Comparison of ENCODE assay signal across 26 cellular contexts in the genomic region with DNA sequence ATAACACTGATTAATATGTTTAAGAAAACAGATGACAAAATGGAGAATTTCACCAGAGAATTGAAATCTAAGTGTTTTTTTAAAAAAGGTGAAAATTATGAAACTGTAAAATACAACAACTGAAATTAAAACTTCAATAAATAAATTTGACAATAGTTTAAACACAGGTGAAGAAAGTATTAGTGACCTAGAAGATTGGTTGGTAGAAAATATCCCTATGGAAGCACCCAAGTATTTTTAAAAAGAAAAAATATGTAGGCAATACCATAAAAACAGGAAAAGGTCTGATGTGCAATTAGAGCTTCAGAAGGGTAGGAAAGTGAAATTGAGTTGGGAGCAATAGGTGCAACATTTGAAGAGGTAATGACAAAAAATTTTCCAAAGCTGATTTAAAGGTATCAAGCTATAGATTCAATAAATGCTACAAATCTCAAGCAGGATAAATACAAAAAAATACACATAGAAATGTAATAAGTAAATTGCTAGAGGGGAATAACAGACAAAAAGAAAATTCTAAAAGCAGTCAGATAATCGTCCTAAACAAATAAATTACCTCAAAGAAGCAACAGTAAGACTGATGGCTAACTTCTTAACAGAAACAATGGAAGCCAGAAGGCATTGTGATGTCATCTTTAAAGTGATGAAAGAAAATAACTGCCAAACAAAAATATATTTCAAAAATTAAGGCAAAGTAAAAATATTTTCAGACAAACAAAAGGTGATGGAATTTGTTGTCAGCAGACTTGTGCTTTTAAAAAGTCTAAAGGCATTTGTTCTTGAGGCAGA. TPM values are rescaled to one million over a fixed set of nuclear protein-coding genes. Genes with fewer than 3 reads are reported as not detected.
"Had no signal": no experiment of that assay in that cellular context is flagged by ENCODE, and none has a peak within 500 bp of the region (broad histone marks: within the 10 kb centered on the region; RNA-seq: fewer than 3 reads in every experiment).

No MANE protein-coding gene starts in this region.

- H3K9me3 Mint-ChIP-seq: activated CD4-positive, alpha-beta memory T cell treated with anti-CD3 and anti-CD28 coated beads, Interleukin-2, amount 10 ng/mL, durations not matched to agents 7 days and 5 days; activated CD4-positive, alpha-beta T cell treated with anti-CD3 and anti-CD28 coated beads, Interleukin-2, amount 10 ng/mL, durations not matched to agents 7 days and 5 days; activated naive CD4-positive, alpha-beta T cell treated with anti-CD3 and anti-CD28 coated beads, Interleukin-2, amount 10 ng/mL, durations not matched to agents 7 days and 5 days; activated naive CD8-positive, alpha-beta T cell treated with anti-CD3 and anti-CD28 coated beads, Interleukin-2, amount 10 ng/mL, durations not matched to agents 7 days and 5 days; activated T-cell treated with anti-CD3 and anti-CD28 coated beads, Interleukin-2, amount 50 U/mL, for 24 hours; effector memory CD8-positive, alpha-beta T cell; type B pancreatic cell had no signal

- ATAC-seq: effector memory CD8-positive, alpha-beta T cell; gastroesophageal sphincter; stimulated activated naive CD8-positive, alpha-beta T cell treated with anti-CD3 and anti-CD28 coated beads, Interleukin-15, Interleukin-2, amounts not matched to agents 100 U/mL and 50 U/mL, for 24 hours had no signal

- H3K27ac ChIP-seq: ascending aorta, cardiac muscle cell, prostate gland, thoracic aorta, uterus had no signal

- H3K27me3 ChIP-seq: ascending aorta, cardiac muscle cell, gastroesophageal sphincter, uterus had no signal

- H3K27ac Mint-ChIP-seq: activated CD4-positive, alpha-beta memory T cell treated with anti-CD3 and anti-CD28 coated beads, Interleukin-2, amount 10 ng/mL, durations not matched to agents 7 days and 5 days; activated CD4-positive, alpha-beta T cell treated with anti-CD3 and anti-CD28 coated beads, Interleukin-2, amount 10 ng/mL, durations not matched to agents 7 days and 5 days; activated naive CD4-positive, alpha-beta T cell treated with anti-CD3 and anti-CD28 coated beads, Interleukin-2, amount 10 ng/mL, durations not matched to agents 7 days and 5 days; activated naive CD8-positive, alpha-beta T cell treated with anti-CD3 and anti-CD28 coated beads, Interleukin-2, amount 10 ng/mL, durations not matched to agents 7 days and 5 days; activated T-cell treated with anti-CD3 and anti-CD28 coated beads, Interleukin-2, amount 50 U/mL, for 24 hours; brain; effector memory CD8-positive, alpha-beta T cell had no signal

- H3K4me1 Mint-ChIP-seq: activated CD4-positive, alpha-beta memory T cell treated with anti-CD3 and anti-CD28 coated beads, Interleukin-2, amount 10 ng/mL, durations not matched to agents 7 days and 5 days; activated CD4-positive, alpha-beta T cell treated with anti-CD3 and anti-CD28 coated beads, Interleukin-2, amount 10 ng/mL, durations not matched to agents 7 days and 5 days; activated naive CD4-positive, alpha-beta T cell treated with anti-CD3 and anti-CD28 coated beads, Interleukin-2, amount 10 ng/mL, durations not matched to agents 7 days and 5 days; activated naive CD8-positive, alpha-beta T cell treated with anti-CD3 and anti-CD28 coated beads, Interleukin-2, amount 10 ng/mL, durations not matched to agents 7 days and 5 days; brain; nephron had no signal

- H3K4me1 ChIP-seq: ascending aorta, prostate gland, uterus had no signal

- H3K9me3 ChIP-seq: ascending aorta, gastroesophageal sphincter, prostate gland, thoracic aorta, uterus had no signal

- H3K36me3 ChIP-seq: ascending aorta, cardiac muscle cell, gastroesophageal sphincter, prostate gland, thoracic aorta, uterus had no signal

- H3K4me3 ChIP-seq: ascending aorta, cardiac muscle cell, gastroesophageal sphincter, prostate gland, thoracic aorta, uterus had no signal

- H3K36me3 Mint-ChIP-seq: activated naive CD4-positive, alpha-beta T cell treated with anti-CD3 and anti-CD28 coated beads, Interleukin-2, amount 10 ng/mL, durations not matched to agents 7 days and 5 days; activated naive CD8-positive, alpha-beta T cell treated with anti-CD3 and anti-CD28 coated beads, Interleukin-2, amount 10 ng/mL, durations not matched to agents 7 days and 5 days; brain; type B pancreatic cell had no signal

- H3K4me3 Mint-ChIP-seq: activated CD4-positive, alpha-beta memory T cell treated with anti-CD3 and anti-CD28 coated beads, Interleukin-2, amount 10 ng/mL, durations not matched to agents 7 days and 5 days; activated CD4-positive, alpha-beta T cell treated with anti-CD3 and anti-CD28 coated beads, Interleukin-2, amount 10 ng/mL, durations not matched to agents 7 days and 5 days; activated naive CD4-positive, alpha-beta T cell treated with anti-CD3 and anti-CD28 coated beads, Interleukin-2, amount 10 ng/mL, durations not matched to agents 7 days and 5 days; activated naive CD8-positive, alpha-beta T cell treated with anti-CD3 and anti-CD28 coated beads, Interleukin-2, amount 10 ng/mL, durations not matched to agents 7 days and 5 days; activated T-cell treated with anti-CD3 and anti-CD28 coated beads, Interleukin-2, amount 50 U/mL, for 24 hours; brain; effector memory CD8-positive, alpha-beta T cell; nephron; type B pancreatic cell had no signal

- DNase-seq: activated CD4-positive, alpha-beta memory T cell treated with anti-CD3 and anti-CD28 coated beads, Interleukin-2, amount 10 ng/mL, durations not matched to agents 7 days and 5 days; activated CD4-positive, alpha-beta T cell treated with anti-CD3 and anti-CD28 coated beads for 1 hour; activated CD4-positive, alpha-beta T cell treated with anti-CD3 and anti-CD28 coated beads, Interleukin-2, amount 10 ng/mL, durations not matched to agents 7 days and 5 days; activated CD8-positive, alpha-beta memory T cell treated with anti-CD3 and anti-CD28 coated beads, Interleukin-2, amount 50 U/mL, for 48 hours; activated gamma-delta T cell; activated naive CD4-positive, alpha-beta T cell treated with anti-CD3 and anti-CD28 coated beads, Interleukin-2, amount 10 ng/mL, durations not matched to agents 7 days and 5 days; activated naive CD8-positive, alpha-beta T cell treated with anti-CD3 and anti-CD28 coated beads, Interleukin-2, amount 10 ng/mL, durations not matched to agents 7 days and 5 days; activated T-cell treated with anti-CD3 and anti-CD28 coated beads, Interleukin-2, amount 50 U/mL, for 24 hours; cortex of kidney; effector memory CD8-positive, alpha-beta T cell; erythroblast; mammary epithelial cell; stimulated activated CD4-positive, alpha-beta T cell treated with anti-CD3 and anti-CD28 coated beads, Interleukin-12 subunit alpha, Interleukin-12 subunit beta, amount 100 ng/mL, for 4 hours; stimulated activated CD4-positive, alpha-beta T cell treated with anti-CD3 and anti-CD28 coated beads, Interleukin-4, amount 100 ng/mL, for 1 hour; stimulated activated naive CD8-positive, alpha-beta T cell treated with anti-CD3 and anti-CD28 coated beads, Interleukin-15, Interleukin-2, amounts not matched to agents 100 U/mL and 50 U/mL, for 24 hours; T-helper 2 cell; uterus had no signal

- H3K27me3 Mint-ChIP-seq: type B pancreatic cell had no signal

RNA-seq across cellular contexts. Expression of a gene that starts 9.5 kb away (rescaled TPM):
- total RNA-seq: ascending aorta, subcutaneous adipose tissue, thoracic aorta had no signal
